Comparison of ENCODE assay signal across 2 cellular contexts in the genomic region with DNA sequence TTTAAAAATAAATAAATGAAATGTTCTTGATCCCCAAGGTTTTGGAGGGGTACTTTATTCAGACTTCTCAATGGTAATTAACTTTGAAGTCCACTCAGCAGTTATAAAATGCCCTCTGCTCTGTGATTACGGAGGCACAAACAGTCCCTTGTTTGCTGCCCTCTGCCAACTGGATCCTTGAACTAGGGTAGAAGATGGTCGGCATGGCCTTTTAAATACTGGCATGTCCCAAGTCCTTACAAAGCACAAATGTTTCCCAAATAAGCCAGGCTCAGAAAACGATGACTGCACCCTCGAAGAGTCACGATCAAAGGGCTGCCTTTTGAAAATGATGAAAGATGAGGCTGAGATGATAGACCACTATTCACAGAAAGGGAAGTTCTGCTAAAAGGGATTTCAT.
TF ChIP-seq lines count a peak whose summit lies in the region.

No MANE protein-coding gene starts in this region.

TF ChIP-seq in liver, 16 proteins besides CTCF, POLR2A, EP300 and RAD21:
- TF ChIP-seq YY1 (IDR thresholded peaks at IDR 0.05) (peak; percentile 67), RXRA (IDR thresholded peaks at IDR 0.05) (peak in 1 of 2 donors; percentile 48), HNF4A (conservative IDR thresholded peaks at IDR 0.05) (peak; percentile 80 to 86), HNF4G (IDR thresholded peaks at IDR 0.05) (peak; percentile 50)
- TF ChIP-seq, protein P1, sequence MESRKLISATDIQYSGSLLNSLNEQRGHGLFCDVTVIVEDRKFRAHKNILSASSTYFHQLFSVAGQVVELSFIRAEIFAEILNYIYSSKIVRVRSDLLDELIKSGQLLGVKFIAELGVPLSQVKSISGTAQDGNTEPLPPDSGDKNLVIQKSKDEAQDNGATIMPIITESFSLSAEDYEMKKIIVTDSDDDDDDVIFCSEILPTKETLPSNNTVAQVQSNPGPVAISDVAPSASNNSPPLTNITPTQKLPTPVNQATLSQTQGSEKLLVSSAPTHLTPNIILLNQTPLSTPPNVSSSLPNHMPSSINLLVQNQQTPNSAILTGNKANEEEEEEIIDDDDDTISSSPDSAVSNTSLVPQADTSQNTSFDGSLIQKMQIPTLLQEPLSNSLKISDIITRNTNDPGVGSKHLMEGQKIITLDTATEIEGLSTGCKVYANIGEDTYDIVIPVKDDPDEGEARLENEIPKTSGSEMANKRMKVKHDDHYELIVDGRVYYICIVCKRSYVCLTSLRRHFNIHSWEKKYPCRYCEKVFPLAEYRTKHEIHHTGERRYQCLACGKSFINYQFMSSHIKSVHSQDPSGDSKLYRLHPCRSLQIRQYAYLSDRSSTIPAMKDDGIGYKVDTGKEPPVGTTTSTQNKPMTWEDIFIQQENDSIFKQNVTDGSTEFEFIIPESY (IDR thresholded peaks at IDR 0.05) = no peak
TF ChIP-seq in liver: peak in this region for 4.

TF ChIP-seq in HepG2, 621 proteins besides CTCF, POLR2A, EP300 and RAD21:
- TF ChIP-seq PHF5A (CRISPR knock-in tag; IDR thresholded peaks at IDR 0.05; ENCODE audit: low read depth, unreplicated experiment) = no peak
